1 cellular context compared by ENCODE assay signal in the genomic region with DNA sequence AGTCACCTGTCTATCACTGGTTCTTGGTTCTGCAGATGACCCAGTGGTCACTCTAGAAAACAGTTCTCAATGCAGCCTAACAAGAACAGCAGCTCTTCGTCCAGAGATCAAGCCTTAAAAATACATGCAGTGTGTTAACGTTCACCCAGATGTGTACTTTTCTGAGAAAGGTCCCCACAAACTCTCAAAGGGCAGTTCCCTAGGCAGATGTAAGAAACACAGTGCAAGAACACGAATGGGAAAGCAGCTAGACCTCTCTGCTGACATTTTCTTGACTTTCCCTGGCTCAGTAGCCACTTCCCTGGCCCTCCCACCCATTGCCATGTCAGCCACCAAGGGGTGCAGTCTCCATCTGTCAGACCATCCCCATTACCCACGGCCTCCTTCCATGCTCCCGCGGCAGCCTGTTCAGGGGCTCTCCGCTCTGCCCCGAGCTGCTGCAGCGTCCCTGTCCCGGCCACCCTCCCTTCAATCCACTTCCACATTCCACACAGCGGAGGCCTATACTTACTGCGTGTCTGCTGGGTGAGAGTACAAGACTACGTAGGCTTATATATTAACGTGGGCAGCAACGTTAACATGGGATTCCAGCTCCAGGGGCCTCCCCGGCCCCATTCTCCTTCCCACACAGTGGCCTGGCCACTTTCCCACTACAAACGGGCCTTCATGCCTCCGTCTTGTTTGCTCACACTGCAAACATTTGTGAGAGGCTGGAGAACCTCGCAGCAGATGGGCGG.
TF ChIP-seq lines count a peak whose summit lies in the region.

No MANE protein-coding gene starts in this region.

TF ChIP-seq in HepG2, 621 proteins besides CTCF, POLR2A, EP300 and RAD21 (continued from another document and continues in another):
- TF ChIP-seq, protein P1, sequence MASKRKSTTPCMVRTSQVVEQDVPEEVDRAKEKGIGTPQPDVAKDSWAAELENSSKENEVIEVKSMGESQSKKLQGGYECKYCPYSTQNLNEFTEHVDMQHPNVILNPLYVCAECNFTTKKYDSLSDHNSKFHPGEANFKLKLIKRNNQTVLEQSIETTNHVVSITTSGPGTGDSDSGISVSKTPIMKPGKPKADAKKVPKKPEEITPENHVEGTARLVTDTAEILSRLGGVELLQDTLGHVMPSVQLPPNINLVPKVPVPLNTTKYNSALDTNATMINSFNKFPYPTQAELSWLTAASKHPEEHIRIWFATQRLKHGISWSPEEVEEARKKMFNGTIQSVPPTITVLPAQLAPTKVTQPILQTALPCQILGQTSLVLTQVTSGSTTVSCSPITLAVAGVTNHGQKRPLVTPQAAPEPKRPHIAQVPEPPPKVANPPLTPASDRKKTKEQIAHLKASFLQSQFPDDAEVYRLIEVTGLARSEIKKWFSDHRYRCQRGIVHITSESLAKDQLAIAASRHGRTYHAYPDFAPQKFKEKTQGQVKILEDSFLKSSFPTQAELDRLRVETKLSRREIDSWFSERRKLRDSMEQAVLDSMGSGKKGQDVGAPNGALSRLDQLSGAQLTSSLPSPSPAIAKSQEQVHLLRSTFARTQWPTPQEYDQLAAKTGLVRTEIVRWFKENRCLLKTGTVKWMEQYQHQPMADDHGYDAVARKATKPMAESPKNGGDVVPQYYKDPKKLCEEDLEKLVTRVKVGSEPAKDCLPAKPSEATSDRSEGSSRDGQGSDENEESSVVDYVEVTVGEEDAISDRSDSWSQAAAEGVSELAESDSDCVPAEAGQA (IDR thresholded peaks at IDR 0.05; ENCODE audit: low read depth) = 0 out of 2 replicates have a peak, but pooled peaks have one; percentile 21
- TF ChIP-seq, protein P1 (CRISPR knock-in tag; IDR thresholded peaks at IDR 0.05; ENCODE audit: borderline replicate concordance) = no peak
- TF ChIP-seq, protein P2, sequence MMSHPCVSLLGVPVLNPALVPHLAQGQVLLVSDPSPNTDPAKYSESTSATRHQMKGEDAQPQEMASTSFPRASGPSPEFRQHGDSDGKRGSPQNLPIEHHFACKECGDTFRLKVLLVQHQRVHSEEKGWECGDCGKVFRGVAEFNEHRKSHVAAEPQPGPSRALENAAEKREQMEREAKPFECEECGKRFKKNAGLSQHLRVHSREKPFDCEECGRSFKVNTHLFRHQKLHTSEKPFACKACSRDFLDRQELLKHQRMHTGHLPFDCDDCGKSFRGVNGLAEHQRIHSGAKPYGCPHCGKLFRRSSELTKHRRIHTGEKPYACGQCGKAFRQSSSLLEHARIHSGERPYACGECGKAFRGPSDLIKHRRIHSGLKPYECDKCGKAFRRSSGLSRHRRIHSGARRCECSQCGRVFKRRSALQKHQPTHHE (CRISPR knock-in tag; IDR thresholded peaks at IDR 0.05; ENCODE audit: borderline replicate concordance) = no peak
- TF ChIP-seq, protein P3, sequence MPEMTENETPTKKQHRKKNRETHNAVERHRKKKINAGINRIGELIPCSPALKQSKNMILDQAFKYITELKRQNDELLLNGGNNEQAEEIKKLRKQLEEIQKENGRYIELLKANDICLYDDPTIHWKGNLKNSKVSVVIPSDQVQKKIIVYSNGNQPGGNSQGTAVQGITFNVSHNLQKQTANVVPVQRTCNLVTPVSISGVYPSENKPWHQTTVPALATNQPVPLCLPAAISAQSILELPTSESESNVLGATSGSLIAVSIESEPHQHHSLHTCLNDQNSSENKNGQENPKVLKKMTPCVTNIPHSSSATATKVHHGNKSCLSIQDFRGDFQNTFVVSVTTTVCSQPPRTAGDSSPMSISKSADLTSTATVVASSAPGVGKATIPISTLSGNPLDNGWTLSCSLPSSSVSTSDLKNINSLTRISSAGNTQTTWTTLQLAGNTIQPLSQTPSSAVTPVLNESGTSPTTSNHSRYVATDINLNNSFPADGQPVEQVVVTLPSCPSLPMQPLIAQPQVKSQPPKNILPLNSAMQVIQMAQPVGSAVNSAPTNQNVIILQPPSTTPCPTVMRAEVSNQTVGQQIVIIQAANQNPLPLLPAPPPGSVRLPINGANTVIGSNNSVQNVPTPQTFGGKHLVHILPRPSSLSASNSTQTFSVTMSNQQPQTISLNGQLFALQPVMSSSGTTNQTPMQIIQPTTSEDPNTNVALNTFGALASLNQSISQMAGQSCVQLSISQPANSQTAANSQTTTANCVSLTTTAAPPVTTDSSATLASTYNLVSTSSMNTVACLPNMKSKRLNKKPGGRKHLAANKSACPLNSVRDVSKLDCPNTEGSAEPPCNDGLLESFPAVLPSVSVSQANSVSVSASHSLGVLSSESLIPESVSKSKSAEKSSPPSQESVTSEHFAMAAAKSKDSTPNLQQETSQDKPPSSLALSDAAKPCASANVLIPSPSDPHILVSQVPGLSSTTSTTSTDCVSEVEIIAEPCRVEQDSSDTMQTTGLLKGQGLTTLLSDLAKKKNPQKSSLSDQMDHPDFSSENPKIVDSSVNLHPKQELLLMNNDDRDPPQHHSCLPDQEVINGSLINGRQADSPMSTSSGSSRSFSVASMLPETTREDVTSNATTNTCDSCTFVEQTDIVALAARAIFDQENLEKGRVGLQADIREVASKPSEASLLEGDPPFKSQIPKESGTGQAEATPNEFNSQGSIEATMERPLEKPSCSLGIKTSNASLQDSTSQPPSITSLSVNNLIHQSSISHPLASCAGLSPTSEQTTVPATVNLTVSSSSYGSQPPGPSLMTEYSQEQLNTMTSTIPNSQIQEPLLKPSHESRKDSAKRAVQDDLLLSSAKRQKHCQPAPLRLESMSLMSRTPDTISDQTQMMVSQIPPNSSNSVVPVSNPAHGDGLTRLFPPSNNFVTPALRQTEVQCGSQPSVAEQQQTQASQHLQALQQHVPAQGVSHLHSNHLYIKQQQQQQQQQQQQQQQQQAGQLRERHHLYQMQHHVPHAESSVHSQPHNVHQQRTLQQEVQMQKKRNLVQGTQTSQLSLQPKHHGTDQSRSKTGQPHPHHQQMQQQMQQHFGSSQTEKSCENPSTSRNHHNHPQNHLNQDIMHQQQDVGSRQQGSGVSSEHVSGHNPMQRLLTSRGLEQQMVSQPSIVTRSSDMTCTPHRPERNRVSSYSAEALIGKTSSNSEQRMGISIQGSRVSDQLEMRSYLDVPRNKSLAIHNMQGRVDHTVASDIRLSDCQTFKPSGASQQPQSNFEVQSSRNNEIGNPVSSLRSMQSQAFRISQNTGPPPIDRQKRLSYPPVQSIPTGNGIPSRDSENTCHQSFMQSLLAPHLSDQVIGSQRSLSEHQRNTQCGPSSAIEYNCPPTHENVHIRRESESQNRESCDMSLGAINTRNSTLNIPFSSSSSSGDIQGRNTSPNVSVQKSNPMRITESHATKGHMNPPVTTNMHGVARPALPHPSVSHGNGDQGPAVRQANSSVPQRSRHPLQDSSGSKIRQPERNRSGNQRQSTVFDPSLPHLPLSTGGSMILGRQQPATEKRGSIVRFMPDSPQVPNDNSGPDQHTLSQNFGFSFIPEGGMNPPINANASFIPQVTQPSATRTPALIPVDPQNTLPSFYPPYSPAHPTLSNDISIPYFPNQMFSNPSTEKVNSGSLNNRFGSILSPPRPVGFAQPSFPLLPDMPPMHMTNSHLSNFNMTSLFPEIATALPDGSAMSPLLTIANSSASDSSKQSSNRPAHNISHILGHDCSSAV (CRISPR knock-in tag; IDR thresholded peaks at IDR 0.05; ENCODE audit: borderline replicate concordance) = no peak
- TF ChIP-seq SMC3 (IDR thresholded peaks at IDR 0.05; ENCODE audit: low read length) = 0 out of 2 replicates have a peak, but pooled peaks have one; percentile 13
- TF ChIP-seq, protein P4, sequence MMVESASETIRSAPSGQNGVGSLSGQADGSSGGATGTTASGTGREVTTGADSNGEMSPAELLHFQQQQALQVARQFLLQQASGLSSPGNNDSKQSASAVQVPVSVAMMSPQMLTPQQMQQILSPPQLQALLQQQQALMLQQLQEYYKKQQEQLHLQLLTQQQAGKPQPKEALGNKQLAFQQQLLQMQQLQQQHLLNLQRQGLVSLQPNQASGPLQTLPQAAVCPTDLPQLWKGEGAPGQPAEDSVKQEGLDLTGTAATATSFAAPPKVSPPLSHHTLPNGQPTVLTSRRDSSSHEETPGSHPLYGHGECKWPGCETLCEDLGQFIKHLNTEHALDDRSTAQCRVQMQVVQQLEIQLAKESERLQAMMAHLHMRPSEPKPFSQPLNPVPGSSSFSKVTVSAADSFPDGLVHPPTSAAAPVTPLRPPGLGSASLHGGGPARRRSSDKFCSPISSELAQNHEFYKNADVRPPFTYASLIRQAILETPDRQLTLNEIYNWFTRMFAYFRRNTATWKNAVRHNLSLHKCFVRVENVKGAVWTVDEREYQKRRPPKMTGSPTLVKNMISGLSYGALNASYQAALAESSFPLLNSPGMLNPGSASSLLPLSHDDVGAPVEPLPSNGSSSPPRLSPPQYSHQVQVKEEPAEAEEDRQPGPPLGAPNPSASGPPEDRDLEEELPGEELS (CRISPR knock-in tag; IDR thresholded peaks at IDR 0.05) = peak; percentile 52; the same call in 1 of the 2 replicates
- TF ChIP-seq PHF8 (CRISPR knock-in tag; IDR thresholded peaks at IDR 0.05) = peak; percentile 51; the same call in 1 of the 2 replicates
- TF ChIP-seq GLI4 (CRISPR knock-in tag; IDR thresholded peaks at IDR 0.05; ENCODE audit: borderline replicate concordance) = peak; percentile 52; the same call in 1 of the 2 replicates
- TF ChIP-seq ETV5 (CRISPR knock-in tag; IDR thresholded peaks at IDR 0.05; ENCODE audit: borderline replicate concordance) = 0 out of 2 replicates have a peak, but pooled peaks have one; percentile 9
- TF ChIP-seq RXRA (CRISPR knock-in tag; IDR thresholded peaks at IDR 0.05) = peak; percentile 44; the same call in 1 of the 2 replicates
- no peak for TF ChIP-seq JUN (CRISPR knock-in tag; IDR thresholded peaks at IDR 0.05)
- TF ChIP-seq, protein P5, sequence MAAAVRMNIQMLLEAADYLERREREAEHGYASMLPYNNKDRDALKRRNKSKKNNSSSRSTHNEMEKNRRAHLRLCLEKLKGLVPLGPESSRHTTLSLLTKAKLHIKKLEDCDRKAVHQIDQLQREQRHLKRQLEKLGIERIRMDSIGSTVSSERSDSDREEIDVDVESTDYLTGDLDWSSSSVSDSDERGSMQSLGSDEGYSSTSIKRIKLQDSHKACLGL (CRISPR knock-in tag; IDR thresholded peaks at IDR 0.05) = 0 out of 2 replicates have a peak, but pooled peaks have one; percentile 9
- TF ChIP-seq ZNF777 (CRISPR knock-in tag; IDR thresholded peaks at IDR 0.05) = no peak
- no peak for TF ChIP-seq GABPA (IDR thresholded peaks at IDR 0.05; ENCODE audit: low read depth, low read length)
- no peak for TF ChIP-seq GABPA (CRISPR knock-in tag; IDR thresholded peaks at IDR 0.05; ENCODE audit: low read depth)
- TF ChIP-seq RXRB (CRISPR knock-in tag; IDR thresholded peaks at IDR 0.05; ENCODE audit: borderline replicate concordance) = peak; percentile 39; the same call in 1 of the 2 replicates
- TF ChIP-seq, protein P6, sequence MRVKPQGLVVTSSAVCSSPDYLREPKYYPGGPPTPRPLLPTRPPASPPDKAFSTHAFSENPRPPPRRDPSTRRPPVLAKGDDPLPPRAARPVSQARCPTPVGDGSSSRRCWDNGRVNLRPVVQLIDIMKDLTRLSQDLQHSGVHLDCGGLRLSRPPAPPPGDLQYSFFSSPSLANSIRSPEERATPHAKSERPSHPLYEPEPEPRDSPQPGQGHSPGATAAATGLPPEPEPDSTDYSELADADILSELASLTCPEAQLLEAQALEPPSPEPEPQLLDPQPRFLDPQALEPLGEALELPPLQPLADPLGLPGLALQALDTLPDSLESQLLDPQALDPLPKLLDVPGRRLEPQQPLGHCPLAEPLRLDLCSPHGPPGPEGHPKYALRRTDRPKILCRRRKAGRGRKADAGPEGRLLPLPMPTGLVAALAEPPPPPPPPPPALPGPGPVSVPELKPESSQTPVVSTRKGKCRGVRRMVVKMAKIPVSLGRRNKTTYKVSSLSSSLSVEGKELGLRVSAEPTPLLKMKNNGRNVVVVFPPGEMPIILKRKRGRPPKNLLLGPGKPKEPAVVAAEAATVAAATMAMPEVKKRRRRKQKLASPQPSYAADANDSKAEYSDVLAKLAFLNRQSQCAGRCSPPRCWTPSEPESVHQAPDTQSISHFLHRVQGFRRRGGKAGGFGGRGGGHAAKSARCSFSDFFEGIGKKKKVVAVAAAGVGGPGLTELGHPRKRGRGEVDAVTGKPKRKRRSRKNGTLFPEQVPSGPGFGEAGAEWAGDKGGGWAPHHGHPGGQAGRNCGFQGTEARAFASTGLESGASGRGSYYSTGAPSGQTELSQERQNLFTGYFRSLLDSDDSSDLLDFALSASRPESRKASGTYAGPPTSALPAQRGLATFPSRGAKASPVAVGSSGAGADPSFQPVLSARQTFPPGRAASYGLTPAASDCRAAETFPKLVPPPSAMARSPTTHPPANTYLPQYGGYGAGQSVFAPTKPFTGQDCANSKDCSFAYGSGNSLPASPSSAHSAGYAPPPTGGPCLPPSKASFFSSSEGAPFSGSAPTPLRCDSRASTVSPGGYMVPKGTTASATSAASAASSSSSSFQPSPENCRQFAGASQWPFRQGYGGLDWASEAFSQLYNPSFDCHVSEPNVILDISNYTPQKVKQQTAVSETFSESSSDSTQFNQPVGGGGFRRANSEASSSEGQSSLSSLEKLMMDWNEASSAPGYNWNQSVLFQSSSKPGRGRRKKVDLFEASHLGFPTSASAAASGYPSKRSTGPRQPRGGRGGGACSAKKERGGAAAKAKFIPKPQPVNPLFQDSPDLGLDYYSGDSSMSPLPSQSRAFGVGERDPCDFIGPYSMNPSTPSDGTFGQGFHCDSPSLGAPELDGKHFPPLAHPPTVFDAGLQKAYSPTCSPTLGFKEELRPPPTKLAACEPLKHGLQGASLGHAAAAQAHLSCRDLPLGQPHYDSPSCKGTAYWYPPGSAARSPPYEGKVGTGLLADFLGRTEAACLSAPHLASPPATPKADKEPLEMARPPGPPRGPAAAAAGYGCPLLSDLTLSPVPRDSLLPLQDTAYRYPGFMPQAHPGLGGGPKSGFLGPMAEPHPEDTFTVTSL (CRISPR knock-in tag; IDR thresholded peaks at IDR 0.05; ENCODE audit: borderline replicate concordance) = peak; percentile 59; the same call in 1 of the 2 replicates
- TF ChIP-seq AGO1 (IDR thresholded peaks at IDR 0.05; ENCODE audit: low read depth, low read length, poor library complexity, severe bottlenecking) = no peak
- 0 out of 2 replicates have a peak, but pooled peaks have one; percentile 23 for TF ChIP-seq MEF2D (CRISPR knock-in tag; IDR thresholded peaks at IDR 0.05)
- peak; percentile 15; the same call in 1 of the 2 replicates for TF ChIP-seq ZNF629 (CRISPR knock-in tag; conservative IDR thresholded peaks at IDR 0.05)
- peak; percentile 69; the same call in 1 of the 2 replicates for TF ChIP-seq HIVEP1 (CRISPR knock-in tag; IDR thresholded peaks at IDR 0.05)
